Comparison of ENCODE assay signal across 15 cellular contexts in genomic region chrX:134544614-134545255, GRCh38.
DNase-seq lines count a peak whose midpoint lies in the region; ATAC-seq and TF ChIP-seq lines count a peak whose summit lies in the region.
"Had no signal": no experiment of that assay in that cellular context is flagged by ENCODE, and none has a peak within 500 bp of the region (broad histone marks: within the 10 kb centered on the region; RNA-seq: fewer than 3 reads in every experiment).

No MANE protein-coding gene starts in this region.

- no peaks in the 10 kb centered on the region for H3K27me3 ChIP-seq in RWPE2 (ENCODE audit: insufficient read depth, poor library complexity, severe bottlenecking)
- H3K27me3 ChIP-seq: SJSA1 had no signal

- peaks cover 8 to 30% (median 16%) of the 10 kb centered on the region in 4 donors for H3K4me1 Mint-ChIP-seq in naive thymus-derived CD8-positive, alpha-beta T cell

- peak overlapping the region in 4 of 10 donors; percentile 35 to 46 (median 40) for H3K4me3 Mint-ChIP-seq in naive thymus-derived CD8-positive, alpha-beta T cell
- H3K4me3 Mint-ChIP-seq: activated CD4-positive, alpha-beta memory T cell treated with anti-CD3 and anti-CD28 coated beads for 36 hours had no signal

- ATAC-seq in RWPE2 (ENCODE audit: low read depth) (no peak), sciatic nerve (peak; percentile 13), HG02852 (IDR thresholded peaks at IDR 0.05; ENCODE audit: unreplicated experiment) (no peak)
- no peak for ATAC-seq in naive thymus-derived CD8-positive, alpha-beta T cell

- H3K4me3 ChIP-seq in RWPE2 (ENCODE audit: severe bottlenecking) = no peak overlapping the region
- H3K4me3 ChIP-seq in iPS-11a (ENCODE audit: low read depth, low read length) = peak overlapping the region; percentile 8
- H3K4me3 ChIP-seq: SJSA1 had no signal

- POLR2A ChIA-PET in GM10248 (lab: Yijun Ruan, JAX) = interaction anchor here (0.6 kb wide), 1 partner anchor 75 kb away, joined by 3 read pairs; no protein-coding TSS in a partner anchor
- POLR2A ChIA-PET in naive thymus-derived CD8-positive, alpha-beta T cell (lab: Charles Lee) = no interaction called here

- H3K27me3 Mint-ChIP-seq in naive thymus-derived CD8-positive, alpha-beta T cell = peaks cover 10 to 36% (median 17%) of the 10 kb centered on the region in 5 donors

- no peaks in the 10 kb centered on the region for H3K9me3 ChIP-seq in ES-I3 (ENCODE audit: control insufficient read depth, insufficient read depth, low read length)
- no peaks in the 10 kb centered on the region for H3K9me3 ChIP-seq in RWPE2 (ENCODE audit: severe bottlenecking)
- H3K9me3 ChIP-seq: SJSA1 had no signal

- H3K4me1 ChIP-seq in ES-I3 (ENCODE audit: insufficient read depth, low read length) = peaks cover 25% of the 10 kb centered on the region
- H3K4me1 ChIP-seq in RWPE2 (ENCODE audit: insufficient read depth, poor library complexity, severe bottlenecking) = peaks cover 22% of the 10 kb centered on the region

- peak overlapping the region; percentile 58 for H3K9ac ChIP-seq in ES-I3 (ENCODE audit: low read depth, low read length)

- DNase-seq in RWPE2 (ENCODE audit: low spot score) = no peak
- no peak for DNase-seq in sciatic nerve (ENCODE audit: low spot score)
- no peak for DNase-seq in GM10248 (ENCODE audit: extremely low spot score)
- DNase-seq in NCI-H187 treated with DMSO at 0.1 percent for 48 hours (lab: John Stamatoyannopoulos, UW) = no peak
- no peak for DNase-seq in naive thymus-derived CD8-positive, alpha-beta T cell
- DNase-seq: activated CD4-positive, alpha-beta memory T cell treated with anti-CD3 and anti-CD28 coated beads for 36 hours; amniotic stem cell; foreskin melanocyte; GOT3; NCI-H1436 treated with DMSO at 0.1 percent for 48 hours; stimulated activated CD4-positive, alpha-beta T cell treated with anti-CD3 and anti-CD28 coated beads, Interleukin-4, amount 100 ng/mL, for 24 hours had no signal

- H3K36me3 ChIP-seq in ES-I3 (ENCODE audit: insufficient read depth, low read length) (no peaks in the 10 kb centered on the region), RWPE2 (ENCODE audit: low read depth) (peaks cover 41% of the 10 kb centered on the region)

- H3K9me3 Mint-ChIP-seq in naive thymus-derived CD8-positive, alpha-beta T cell = no peaks in the 10 kb centered on the region
- H3K9me3 Mint-ChIP-seq: activated CD4-positive, alpha-beta memory T cell treated with anti-CD3 and anti-CD28 coated beads for 36 hours had no signal

- intact Hi-C loops in sciatic nerve (cut with DNase I) = no loop called here

- peaks cover 0 to 3% (median 0%) of the 10 kb centered on the region in 3 donors for H3K36me3 Mint-ChIP-seq in naive thymus-derived CD8-positive, alpha-beta T cell
- H3K36me3 Mint-ChIP-seq: activated CD4-positive, alpha-beta memory T cell treated with anti-CD3 and anti-CD28 coated beads for 36 hours had no signal

- CTCF ChIA-PET in GM10248 (lab: Yijun Ruan, JAX) = no interaction called here

- peak overlapping the region; percentile 88 for H3K27ac ChIP-seq in RWPE2 (ENCODE audit: poor library complexity, severe bottlenecking)
- H3K27ac ChIP-seq: SJSA1 had no signal

- TF ChIP-seq CTCF in RWPE2 (IDR thresholded peaks at IDR 0.05; ENCODE audit: poor library complexity, severe bottlenecking) (no peak), GM10248 (IDR thresholded peaks at IDR 0.05; ENCODE audit: control extremely low read depth, extremely low read depth, low read depth, missing control alignments) (no peak)

- no peak overlapping the region for H3K27ac Mint-ChIP-seq in naive thymus-derived CD8-positive, alpha-beta T cell
- H3K27ac Mint-ChIP-seq: activated CD4-positive, alpha-beta memory T cell treated with anti-CD3 and anti-CD28 coated beads for 36 hours had no signal
